ENCODE assay signal across 16 cellular contexts in genomic region chr12:131796411-131796736, GRCh38. TPM values are rescaled to one million over a fixed set of nuclear protein-coding genes. Genes with fewer than 3 reads are reported as not detected.
DNase-seq lines count a peak whose midpoint lies in the region; ATAC-seq and TF ChIP-seq lines count a peak whose summit lies in the region.
"Had no signal": no experiment of that assay in that cellular context is flagged by ENCODE, and none has a peak within 500 bp of the region (broad histone marks: within the 10 kb centered on the region; RNA-seq: fewer than 3 reads in every experiment).

No MANE protein-coding gene starts in this region.

- H3K4me1 Mint-ChIP-seq in stimulated activated naive CD8-positive, alpha-beta T cell treated with anti-CD3 and anti-CD28 coated beads, Interleukin-15, amount 100 ng/mL, for 72 hours, result no peaks in the 10 kb centered on the region
- H3K4me1 Mint-ChIP-seq in brain (peaks cover 22% of the 10 kb centered on the region), mesothelial cell of epicardium (peaks cover 8% of the 10 kb centered on the region), type B pancreatic cell (ENCODE audit: unreplicated experiment) (peaks cover 5% of the 10 kb centered on the region)

- ATAC-seq in stimulated activated naive CD8-positive, alpha-beta T cell treated with anti-CD3 and anti-CD28 coated beads, Interleukin-15, amount 100 ng/mL, for 72 hours, result no peak
- no peak for ATAC-seq in stimulated activated naive CD8-positive, alpha-beta T cell treated with anti-CD3 and anti-CD28 coated beads, Interleukin-15, Interleukin-2, amounts not matched to agents 100 U/mL and 50 U/mL, for 24 hours

- DNase-seq in stimulated activated naive CD8-positive, alpha-beta T cell treated with anti-CD3 and anti-CD28 coated beads, Interleukin-15, amount 100 ng/mL, for 72 hours, result no peak
- no peak for DNase-seq in stimulated activated naive CD8-positive, alpha-beta T cell treated with anti-CD3 and anti-CD28 coated beads, Interleukin-15, Interleukin-2, amounts not matched to agents 100 U/mL and 50 U/mL, for 24 hours
- DNase-seq in mesothelial cell of epicardium (ENCODE audit: low spot score in 2 of 2, unreplicated experiment in 2 of 2) (no peak), type B pancreatic cell (ENCODE audit: extremely low spot score, unreplicated experiment) (no peak), AML-193 (lab: John Stamatoyannopoulos, UW) (no peak), NCI-H1436 treated with DMSO at 0.1 percent for 48 hours (lab: John Stamatoyannopoulos, UW) (no peak), dermis blood vessel endothelial cell (no peak)
- DNase-seq: EL, Kasumi-1, MM.1S, NCI-H1092 treated with DMSO at 0.1 percent for 48 hours, NCI-H1694, NCI-H345, SIG-M5 had no signal

- H3K27ac Mint-ChIP-seq in stimulated activated naive CD8-positive, alpha-beta T cell treated with anti-CD3 and anti-CD28 coated beads, Interleukin-15, amount 100 ng/mL, for 72 hours, result peak overlapping the region; percentile 37 to 81
- H3K27ac Mint-ChIP-seq in brain (peak overlapping the region in 3 of 5 experiments; percentile 47 to 61 (median 49)), mesothelial cell of epicardium (peak overlapping the region; percentile 81), type B pancreatic cell (peak overlapping the region; percentile 93)

- TF ChIP-seq CTCF in brain (conservative IDR thresholded peaks at IDR 0.05) (no peak), mesothelial cell of epicardium (IDR thresholded peaks at IDR 0.05; ENCODE audit: unreplicated experiment) (no peak), type B pancreatic cell (conservative IDR thresholded peaks at IDR 0.05) (no peak)

- H3K9me3 Mint-ChIP-seq in stimulated activated naive CD8-positive, alpha-beta T cell treated with anti-CD3 and anti-CD28 coated beads, Interleukin-15, amount 100 ng/mL, for 72 hours, result no peaks in the 10 kb centered on the region
- H3K9me3 Mint-ChIP-seq in brain (no peaks in the 10 kb centered on the region), mesothelial cell of epicardium (no peaks in the 10 kb centered on the region), type B pancreatic cell (no peaks in the 10 kb centered on the region)

- H3K27me3 Mint-ChIP-seq in stimulated activated naive CD8-positive, alpha-beta T cell treated with anti-CD3 and anti-CD28 coated beads, Interleukin-15, amount 100 ng/mL, for 72 hours, result no peaks in the 10 kb centered on the region
- H3K27me3 Mint-ChIP-seq in brain, result no peaks in the 10 kb centered on the region
- H3K27me3 Mint-ChIP-seq in mesothelial cell of epicardium (ENCODE audit: low read depth), result no peaks in the 10 kb centered on the region
- H3K27me3 Mint-ChIP-seq in type B pancreatic cell, result no peaks in the 10 kb centered on the region

- H3K4me3 Mint-ChIP-seq in stimulated activated naive CD8-positive, alpha-beta T cell treated with anti-CD3 and anti-CD28 coated beads, Interleukin-15, amount 100 ng/mL, for 72 hours, result no peak overlapping the region
- no peak overlapping the region for H3K4me3 Mint-ChIP-seq in brain
- H3K4me3 Mint-ChIP-seq in mesothelial cell of epicardium, result no peak overlapping the region
- H3K4me3 Mint-ChIP-seq in type B pancreatic cell, result peak overlapping the region; percentile 46

- H3K36me3 Mint-ChIP-seq in brain (peaks cover 58% of the 10 kb centered on the region), mesothelial cell of epicardium (peaks cover 49% of the 10 kb centered on the region), type B pancreatic cell (peaks cover 17% of the 10 kb centered on the region)

RNA-seq across cellular contexts. Expression of gene MMP17, which starts 31.8 kb away (rescaled TPM):
- polyA plus RNA-seq in brain (ENCODE audit: insufficient read depth, low read depth, low replicate concordance), result 15.5 TPM
- 1.8 to 2.0 TPM (median 1.9 TPM) in 3 replicates for total RNA-seq in mesothelial cell of epicardium
- 14.1 and 26.8 TPM in 2 replicates for total RNA-seq in type B pancreatic cell (ENCODE audit: low replicate concordance)
- 10.0 and 14.0 TPM in 2 replicates for total RNA-seq in dermis blood vessel endothelial cell
- total RNA-seq: OCI-LY7 had no signal
